27 cellular contexts compared by ENCODE assay signal in genomic region chr10:107656932-107657331, GRCh38.
"Had no signal": no experiment of that assay in that cellular context is flagged by ENCODE, and none has a peak within 500 bp of the region (broad histone marks: within the 10 kb centered on the region; RNA-seq: fewer than 3 reads in every experiment).

No MANE protein-coding gene starts in this region.

- H3K4me3 ChIP-seq: breast epithelium, esophagus muscularis mucosa, lower lobe of right lung, neural progenitor cell, uterus had no signal

- H3K36me3 Mint-ChIP-seq: activated CD8-positive, alpha-beta memory T cell treated with anti-CD3 and anti-CD28 coated beads, Interleukin-2, amount 10 ng/mL, durations not matched to agents 7 days and 5 days; natural killer cell; neural progenitor cell had no signal

- H3K4me3 Mint-ChIP-seq: activated CD4-positive, alpha-beta T cell treated with anti-CD3 and anti-CD28 coated beads for 36 hours; activated CD8-positive, alpha-beta memory T cell treated with anti-CD3 and anti-CD28 coated beads, Interleukin-2, amount 10 ng/mL, durations not matched to agents 7 days and 5 days; activated CD8-positive, alpha-beta T cell treated with anti-CD3 and anti-CD28 coated beads, Interleukin-2, amount 10 ng/mL, durations not matched to agents 7 days and 5 days; dendritic cell treated with granulocyte-macrophage colony-stimulating factor and Interleukin-4, amounts not matched to agents 40 ng/mL and 50 ng/mL, for 4 days; endodermal cell; natural killer cell; neural progenitor cell; stimulated activated naive CD8-positive, alpha-beta T cell treated with anti-CD3 and anti-CD28 coated beads, Interleukin-15, Interleukin-2, amounts not matched to agents 100 ng/mL and 50 ng/mL, for 24 hours; type B pancreatic cell had no signal

- H3K4me1 ChIP-seq: breast epithelium, esophagus muscularis mucosa, lower lobe of right lung, neural progenitor cell, uterus had no signal

- H3K27ac Mint-ChIP-seq: activated CD4-positive, alpha-beta T cell treated with anti-CD3 and anti-CD28 coated beads for 36 hours; activated CD8-positive, alpha-beta memory T cell treated with anti-CD3 and anti-CD28 coated beads, Interleukin-2, amount 10 ng/mL, durations not matched to agents 7 days and 5 days; activated CD8-positive, alpha-beta T cell treated with anti-CD3 and anti-CD28 coated beads, Interleukin-2, amount 10 ng/mL, durations not matched to agents 7 days and 5 days; activated naive CD4-positive, alpha-beta T cell treated with anti-CD3 and anti-CD28 coated beads, Interleukin-2, amount 50 U/mL, for 72 hours; activated T-helper 2 cell treated with anti-CD3 and anti-CD28 coated beads, Interferon-gamma antibody, Interleukin-2, Interleukin-4, amounts not matched to agents 10 μg/mL and 5 μg/mL and 100 μg/mL, durations not matched to agents 14 hours and 24 hours and 36 hours; dendritic cell treated with granulocyte-macrophage colony-stimulating factor and Interleukin-4, amounts not matched to agents 40 ng/mL and 50 ng/mL, for 4 days; endodermal cell; natural killer cell; neural progenitor cell; stimulated activated naive CD8-positive, alpha-beta T cell treated with anti-CD3 and anti-CD28 coated beads, Interleukin-15, Interleukin-2, amounts not matched to agents 100 ng/mL and 50 ng/mL, for 24 hours; type B pancreatic cell had no signal

- H3K27me3 Mint-ChIP-seq: activated CD4-positive, alpha-beta T cell treated with anti-CD3 and anti-CD28 coated beads for 36 hours; activated CD8-positive, alpha-beta memory T cell treated with anti-CD3 and anti-CD28 coated beads, Interleukin-2, amount 10 ng/mL, durations not matched to agents 7 days and 5 days; dendritic cell treated with granulocyte-macrophage colony-stimulating factor and Interleukin-4, amounts not matched to agents 40 ng/mL and 50 ng/mL, for 4 days; stimulated activated naive CD8-positive, alpha-beta T cell treated with anti-CD3 and anti-CD28 coated beads, Interleukin-15, Interleukin-2, amounts not matched to agents 100 ng/mL and 50 ng/mL, for 24 hours had no signal

- H3K9ac ChIP-seq: neural progenitor cell had no signal

- DNase-seq: activated CD4-positive, alpha-beta T cell treated with anti-CD3 and anti-CD28 coated beads for 36 hours; activated CD4-positive, CD25-positive, alpha-beta regulatory T cell; activated CD8-positive, alpha-beta memory T cell treated with anti-CD3 and anti-CD28 coated beads, Interleukin-2, amount 10 ng/mL, durations not matched to agents 7 days and 5 days; activated CD8-positive, alpha-beta T cell treated with anti-CD3 and anti-CD28 coated beads, Interleukin-2, amount 10 ng/mL, durations not matched to agents 7 days and 5 days; activated naive CD4-positive, alpha-beta T cell; activated T-cell treated with anti-CD3 and anti-CD28 coated beads, Interleukin-2, amount 50 U/mL, for 48 hours; central memory CD4-positive, alpha-beta T cell; endodermal cell; foreskin melanocyte; kidney glomerular epithelial cell; lower lobe of right lung; mesenchymal stem cell; natural killer cell; posterior cingulate gyrus; right cardiac atrium; stimulated activated CD4-positive, alpha-beta T cell treated with anti-CD3 and anti-CD28 coated beads, Interleukin-15, amount 100 ng/mL, for 24 hours; stimulated activated CD4-positive, alpha-beta T cell treated with anti-CD3 and anti-CD28 coated beads, Interleukin-2, amount 100 ng/mL, for 24 hours; uterus had no signal

- H3K4me1 Mint-ChIP-seq: activated CD4-positive, alpha-beta T cell treated with anti-CD3 and anti-CD28 coated beads for 36 hours had no signal

- ATAC-seq: activated CD4-positive, alpha-beta T cell treated with anti-CD3 and anti-CD28 coated beads for 36 hours; activated CD8-positive, alpha-beta memory T cell treated with anti-CD3 and anti-CD28 coated beads, Interleukin-2, amount 10 ng/mL, durations not matched to agents 7 days and 5 days; activated CD8-positive, alpha-beta T cell treated with anti-CD3 and anti-CD28 coated beads, Interleukin-2, amount 10 ng/mL, durations not matched to agents 7 days and 5 days; activated naive CD4-positive, alpha-beta T cell treated with anti-CD3 and anti-CD28 coated beads, Interleukin-2, amount 50 U/mL, for 72 hours; left lobe of liver; lower lobe of right lung; natural killer cell; right cardiac atrium had no signal

- H3K4me2 ChIP-seq: neural progenitor cell had no signal

- H2AFZ ChIP-seq: neural progenitor cell had no signal

- H3K9me3 Mint-ChIP-seq: dendritic cell treated with granulocyte-macrophage colony-stimulating factor and Interleukin-4, amounts not matched to agents 40 ng/mL and 50 ng/mL, for 4 days; stimulated activated naive CD8-positive, alpha-beta T cell treated with anti-CD3 and anti-CD28 coated beads, Interleukin-15, Interleukin-2, amounts not matched to agents 100 ng/mL and 50 ng/mL, for 24 hours; type B pancreatic cell had no signal

- H3K36me3 ChIP-seq: breast epithelium, esophagus muscularis mucosa, lower lobe of right lung, neural progenitor cell, uterus had no signal

- H3K9me3 ChIP-seq: breast epithelium, esophagus muscularis mucosa, lower lobe of right lung, uterus had no signal

- H3K27ac ChIP-seq: breast epithelium, esophagus muscularis mucosa, lower lobe of right lung, neural progenitor cell, uterus had no signal

- H3K27me3 ChIP-seq: breast epithelium, esophagus muscularis mucosa, neural progenitor cell, uterus had no signal
